ENCODE assay signal across 9 cellular contexts in genomic region chr1:18256318-18257235, GRCh38.
DNase-seq lines count a peak whose midpoint lies in the region; ATAC-seq, FAIRE-seq and TF ChIP-seq lines count a peak whose summit lies in the region.
"Had no signal": no experiment of that assay in that cellular context is flagged by ENCODE, and none has a peak within 500 bp of the region (broad histone marks: within the 10 kb centered on the region; RNA-seq: fewer than 3 reads in every experiment).

No MANE protein-coding gene starts in this region.

- peaks cover 0 to 2% (median 0%) of the 10 kb centered on the region in 3 donors for H3K27me3 Mint-ChIP-seq in CD14-positive monocyte (ENCODE audit: low read depth in 3 of 3)

- TF ChIP-seq POLR2A in GM12892 (IDR thresholded peaks at IDR 0.05; ENCODE audit: low read depth, low read length): no peak
- no peak for TF ChIP-seq POLR2A in NB4 (IDR thresholded peaks at IDR 0.05; ENCODE audit: extremely low read depth, insufficient read length)

- H3K36me3 ChIP-seq in adipocyte (ENCODE audit: control insufficient read depth, insufficient read depth, low read length, severe bottlenecking): no peaks in the 10 kb centered on the region
- no peaks in the 10 kb centered on the region for H3K36me3 ChIP-seq in lung (ENCODE audit: control insufficient read depth in 2 of 2, insufficient read depth in 2 of 2, low read length in 2 of 2)

- no peak overlapping the region for H3K27ac ChIP-seq in lung (ENCODE audit: low read depth in 1 of 2, low read length in 1 of 2)
- H3K27ac ChIP-seq: HL-60 had no signal

- TF ChIP-seq CTCF in NB4 (IDR thresholded peaks at IDR 0.05; ENCODE audit: low read depth, low read length) (no peak), lung (IDR thresholded peaks at IDR 0.05; ENCODE audit: control extremely low read depth, extremely low read depth) (no peak), CD14-positive monocyte (IDR thresholded peaks at IDR 0.05) (no peak)

- no peaks in the 10 kb centered on the region for H3K36me3 Mint-ChIP-seq in CD14-positive monocyte

- no peak overlapping the region for H3K27ac Mint-ChIP-seq in CD14-positive monocyte

- H3K4me3 Mint-ChIP-seq in CD14-positive monocyte: no peak overlapping the region

- H3K4me1 ChIP-seq in adipocyte (ENCODE audit: control insufficient read depth, insufficient read depth, low read length) (no peaks in the 10 kb centered on the region), lung (ENCODE audit: control insufficient read depth in 2 of 2, insufficient read depth in 2 of 2, low read length in 2 of 2) (no peaks in the 10 kb centered on the region)

- ATAC-seq in lung (ENCODE audit: insufficient read depth, low FRiP score) (no peak), HG02981 (IDR thresholded peaks at IDR 0.05; ENCODE audit: unreplicated experiment) (no peak), HG03159 (IDR thresholded peaks at IDR 0.05; ENCODE audit: unreplicated experiment) (no peak)

- WGBS in lung, 2 donors: 34% methylated on average over 17 of the region's 17 CpGs

- no peak for FAIRE-seq in GM12892 (lab: Jason Lieb, UNC)

- peaks cover 2% of the 10 kb centered on the region for H3K9me3 ChIP-seq in adipocyte (ENCODE audit: control insufficient read depth, low read length)
- H3K9me3 ChIP-seq in lung (ENCODE audit: control insufficient read depth in 2 of 2, insufficient read depth in 1 of 2, low read length in 1 of 2): peaks cover 0 to 3% of the 10 kb centered on the region in 2 donors

- H3K4me1 Mint-ChIP-seq in CD14-positive monocyte: no peaks in the 10 kb centered on the region

- intact Hi-C loops in CD14-positive monocyte (cut with micrococcal nuclease): no loop called here

- peaks cover 0 to 4% (median under 1%) of the 10 kb centered on the region in 7 donors for H3K9me3 Mint-ChIP-seq in CD14-positive monocyte

- H3K27me3 ChIP-seq in adipocyte (replicated peaks; ENCODE audit: control insufficient read depth, insufficient read depth, low read length): peaks cover 15% of the 10 kb centered on the region
- H3K27me3 ChIP-seq in lung (ENCODE audit: control insufficient read depth, insufficient read depth): no peaks in the 10 kb centered on the region

- H3K4me3 ChIP-seq in NB4 (ENCODE audit: low read depth, low read length) (no peak overlapping the region), adipocyte (ENCODE audit: low read length) (no peak overlapping the region), lung (no peak overlapping the region)

- DNase-seq in GM12892 (ENCODE audit: insufficient read length): peak; percentile 32
- DNase-seq in NB4 (ENCODE audit: low read depth): peak; percentile 35
- DNase-seq in adipocyte (ENCODE audit: low read depth): peak; percentile 26
- peak; percentile 50 for DNase-seq in lung (ENCODE audit: low spot score)
- no peak for DNase-seq in CD14-positive monocyte (ENCODE audit: low spot score)
- no peak for DNase-seq in GDM1 (lab: John Stamatoyannopoulos, UW)

- H3K9ac ChIP-seq in adipocyte (ENCODE audit: low read length): no peak overlapping the region

Comparison
In these comparisons a context has a peak if more than half of its experiments do, and no peak if none do; other contexts are left out.
1. DNase-seq: peak in GM12892 (single experiment), NB4 (single experiment), adipocyte (single experiment) and lung (single experiment); none in CD14-positive monocyte (single experiment) and GDM1 (single experiment).